In the genomic region with DNA sequence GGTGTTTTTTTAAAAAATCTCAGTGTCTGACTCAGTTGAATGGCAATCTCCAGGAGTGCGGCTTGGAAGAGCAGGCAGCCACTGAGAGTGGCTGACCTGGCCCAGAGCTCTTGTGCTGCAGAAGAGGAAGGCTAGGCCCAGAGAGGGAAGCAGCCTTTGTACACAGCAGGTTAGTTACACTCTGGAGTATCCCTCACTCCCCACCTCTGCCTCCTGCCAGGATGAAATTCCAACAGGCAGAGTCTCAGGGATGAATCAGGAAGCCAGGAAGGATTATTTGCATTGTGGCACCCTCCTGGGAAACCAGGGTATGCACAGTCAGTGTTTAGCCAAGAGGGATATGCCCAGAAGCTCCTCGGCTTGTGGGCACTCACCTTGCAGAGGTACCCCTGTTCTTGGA, we compare ENCODE assay signal across 18 cellular contexts.
A peak's percentile ranks its signal among the peaks of the same experiment; 100 is the strongest.
DNase-seq lines count a peak whose midpoint lies in the region; ATAC-seq and TF ChIP-seq lines count a peak whose summit lies in the region.
"Had no signal": no experiment of that assay in that cellular context is flagged by ENCODE, and none has a peak within 500 bp of the region (broad histone marks: within the 10 kb centered on the region; RNA-seq: fewer than 3 reads in every experiment).

No MANE protein-coding gene starts in this region.

- H3K9me3 ChIP-seq in HUES64 (ENCODE audit: insufficient read depth, low read depth, low read length) (no peaks in the 10 kb centered on the region), endodermal cell (ENCODE audit: control insufficient read depth, low read length) (peaks cover 21% of the 10 kb centered on the region), mesodermal cell (ENCODE audit: control insufficient read depth, low read length) (peaks cover 16% of the 10 kb centered on the region)
- H3K9me3 ChIP-seq: Peyer's patch had no signal

- H3K36me3 ChIP-seq in HUES64 (ENCODE audit: insufficient read depth, low read length) (no peaks in the 10 kb centered on the region), endodermal cell (ENCODE audit: control insufficient read depth, insufficient read depth, low read length) (no peaks in the 10 kb centered on the region), mesodermal cell (ENCODE audit: control insufficient read depth, insufficient read depth, low read length) (no peaks in the 10 kb centered on the region)
- H3K36me3 ChIP-seq: BLaER1 treated with 17β-estradiol and CSF1 and Interleukin-3, amounts not matched to agents 10 nM and 100 nM; Peyer's patch had no signal

- H3K9ac ChIP-seq in HUES64 (ENCODE audit: low read depth, low read length) (no peak overlapping the region), endodermal cell (ENCODE audit: extremely low read depth, low read length, poor library complexity, severe bottlenecking) (no peak overlapping the region)
- H3K9ac ChIP-seq: BLaER1 treated with 17β-estradiol and CSF1 and Interleukin-3, amounts not matched to agents 10 nM and 100 nM had no signal

- H3K4me3 ChIP-seq in HUES64 (ENCODE audit: low read length) (no peak overlapping the region), endodermal cell (ENCODE audit: low read length) (no peak overlapping the region), mesodermal cell (ENCODE audit: extremely low read depth, insufficient read depth, low read length, poor library complexity, severe bottlenecking) (no peak overlapping the region)
- H3K4me3 ChIP-seq: BLaER1 treated with 17β-estradiol and CSF1 and Interleukin-3, amounts not matched to agents 10 nM and 100 nM; GM12878; Peyer's patch had no signal

- peak overlapping the region; percentile 66 for H3K27ac ChIP-seq in C4-2B
- H3K27ac ChIP-seq in HUES64 (ENCODE audit: low read depth, low read length): peak overlapping the region; percentile 39; the same call in 1 of the 2 replicates
- H3K27ac ChIP-seq in endodermal cell (ENCODE audit: low read depth, low read length): no peak overlapping the region
- H3K27ac ChIP-seq in mesodermal cell (ENCODE audit: low read depth, low read length, severe bottlenecking): peak overlapping the region; percentile 67
- H3K27ac ChIP-seq: 22Rv1; BLaER1 treated with 17β-estradiol and CSF1 and Interleukin-3, amounts not matched to agents 10 nM and 100 nM; Peyer's patch had no signal

- peak; percentile 83 for DNase-seq in endodermal cell
- DNase-seq in 8988T: no peak
- DNase-seq in germinal center (ENCODE audit: low spot score): no peak
- DNase-seq in AML-193 (lab: John Stamatoyannopoulos, UW): no peak
- DNase-seq: DMS153, KG1, NCI-H1092 treated with DMSO at 0.1 percent for 48 hours, NCI-H1694, NCI-H82, Peyer's patch, SHP77 had no signal

- H3K4me3 Mint-ChIP-seq in endodermal cell: no peak overlapping the region

- H3K27ac Mint-ChIP-seq in endodermal cell: peak overlapping the region; percentile 83

- H3K36me3 Mint-ChIP-seq in endodermal cell (ENCODE audit: low read depth): peaks cover 4% of the 10 kb centered on the region

- H3K9me3 Mint-ChIP-seq in endodermal cell: peaks cover 21% of the 10 kb centered on the region

- ATAC-seq in HG03520 (IDR thresholded peaks at IDR 0.05; ENCODE audit: unreplicated experiment): no peak
- ATAC-seq: GM12878 had no signal

- H3K27me3 ChIP-seq in HUES64 (ENCODE audit: insufficient read depth, low read length) (no peaks in the 10 kb centered on the region), endodermal cell (ENCODE audit: control insufficient read depth, insufficient read depth, low read length, poor library complexity, severe bottlenecking) (no peaks in the 10 kb centered on the region)
- H3K27me3 ChIP-seq: BLaER1 treated with 17β-estradiol and CSF1 and Interleukin-3, amounts not matched to agents 10 nM and 100 nM; Peyer's patch had no signal

- 57% methylated on average over 2 of the region's 2 CpGs for WGBS in HUES64
- WGBS in endodermal cell (ENCODE audit: insufficient coverage in 1 of 2, insufficient read length in 1 of 2), 2 experiments: 56 to 68% methylated on average over 2 of the region's 2 CpGs
- WGBS in mesodermal cell (ENCODE audit: insufficient coverage in 2 of 2), 2 experiments: 69 to 82% methylated on average over 2 of the region's 2 CpGs

- no peak for TF ChIP-seq CTCF in C4-2B (conservative IDR thresholded peaks at IDR 0.05)
- TF ChIP-seq CTCF in endodermal cell (conservative IDR thresholded peaks at IDR 0.05): no peak

- H3K4me1 ChIP-seq in HUES64 (ENCODE audit: insufficient read depth, low read length): peaks cover 24% of the 10 kb centered on the region
- peaks cover 19% of the 10 kb centered on the region for H3K4me1 ChIP-seq in endodermal cell (ENCODE audit: control insufficient read depth, insufficient read depth, low read length)
- H3K4me1 ChIP-seq in mesodermal cell (ENCODE audit: control insufficient read depth, insufficient read depth, low read length, poor library complexity, severe bottlenecking): peaks cover 32% of the 10 kb centered on the region
- H3K4me1 ChIP-seq: BLaER1 treated with 17β-estradiol and CSF1 and Interleukin-3, amounts not matched to agents 10 nM and 100 nM; Peyer's patch had no signal

- peaks cover 27% of the 10 kb centered on the region for H3K4me1 Mint-ChIP-seq in endodermal cell

- no peaks in the 10 kb centered on the region for H3K27me3 Mint-ChIP-seq in endodermal cell (ENCODE audit: insufficient read depth)
